In genomic region chr7:1289681-1290261, GRCh38 we compare ENCODE assay signal across 10 cellular contexts. TPM values are rescaled to one million over a fixed set of nuclear protein-coding genes. Genes with fewer than 3 reads are reported as not detected.
DNase-seq lines count a peak whose midpoint lies in the region; ATAC-seq and TF ChIP-seq lines count a peak whose summit lies in the region.
"Had no signal": no experiment of that assay in that cellular context is flagged by ENCODE, and none has a peak within 500 bp of the region (broad histone marks: within the 10 kb centered on the region; RNA-seq: fewer than 3 reads in every experiment).

No MANE protein-coding gene starts in this region.

- H2BK15ac ChIP-seq in H9 (ENCODE audit: low read depth, low read length) = no peak overlapping the region

- H3K4me1 Mint-ChIP-seq in H9 (peaks cover 2 to 3% of the 10 kb centered on the region in 2 experiments; a peak in 1 of 4 replicates), activated B cell treated with CpG ODN at 0.5 μM for 24 hours (peaks cover 10% of the 10 kb centered on the region)

- no peak overlapping the region for H3K18ac ChIP-seq in H9 (ENCODE audit: insufficient read length, low read depth, low read length)

- no peaks in the 10 kb centered on the region; a peak in 1 of 7 replicates for H3K36me3 Mint-ChIP-seq in H9 (ENCODE audit: insufficient read depth in 1 of 3, low read depth in 3 of 3)
- no peaks in the 10 kb centered on the region for H3K36me3 Mint-ChIP-seq in activated B cell treated with CpG ODN at 0.5 μM for 24 hours (ENCODE audit: low read depth)

- H3K4me3 ChIP-seq in heart right ventricle = peak overlapping the region in 9 of 10 donors; percentile 21 to 53 (median 40)
- H3K4me3 ChIP-seq in sigmoid colon = peak overlapping the region; percentile 25 to 48 (median 40)
- peak overlapping the region in 1 of 4 donors; percentile 37 for H3K4me3 ChIP-seq in adrenal gland
- H3K4me3 ChIP-seq in body of pancreas = no peak overlapping the region

- H3K27me3 Mint-ChIP-seq in H9 (ENCODE audit: low read depth) (peaks cover 38% of the 10 kb centered on the region), activated B cell treated with CpG ODN at 0.5 μM for 24 hours (peaks cover 22% of the 10 kb centered on the region)

- no CpG with 5 or more reads among the region's 39 CpGs for WGBS in H9 (ENCODE audit: extremely low coverage, insufficient read length, low lambda C conversion rate)
- WGBS in heart right ventricle, 2 donors = 5 to 6% methylated on average over 39 of the region's 39 CpGs
- WGBS in sigmoid colon, 2 donors = 12 to 15% methylated on average over 39 of the region's 39 CpGs
- WGBS in adrenal gland, 4 donors = 14 to 23% (median 16%) methylated on average over 31 to 39 of the region's 39 CpGs
- WGBS in body of pancreas, 2 donors = 6% methylated on average over 31 to 39 of the region's 39 CpGs

- no peak overlapping the region for H3K14ac ChIP-seq in H9 (ENCODE audit: insufficient read depth, low read length)

- DNase-seq in H9 (no peak), activated B cell treated with CpG ODN at 0.5 μM for 24 hours (no peak), heart right ventricle (no peak), sigmoid colon (no peak), HPDE6-E6E7 (ENCODE audit: extremely low spot score) (no peak), adrenal gland (no peak), left lobe of liver (ENCODE audit: low spot score) (no peak), body of pancreas (no peak)

- no peak overlapping the region for H2BK12ac ChIP-seq in H9 (ENCODE audit: insufficient read length, low read depth, low read length)

- TF ChIP-seq CTCF in H9 (conservative IDR thresholded peaks at IDR 0.05) (no peak), activated B cell treated with CpG ODN at 0.5 μM for 24 hours (IDR thresholded peaks at IDR 0.05) (no peak), heart right ventricle (IDR thresholded peaks at IDR 0.05) (no peak), sigmoid colon (IDR thresholded peaks at IDR 0.05) (no peak), adrenal gland (IDR thresholded peaks at IDR 0.05) (no peak), body of pancreas (IDR thresholded peaks at IDR 0.05) (no peak)

- H4K5ac ChIP-seq in H9 (ENCODE audit: insufficient read length, low read depth, low read length) = no peak overlapping the region

- H2BK20ac ChIP-seq in H9 (ENCODE audit: low read depth, low read length, poor library complexity, severe bottlenecking) = no peak overlapping the region

- H3K79me1 ChIP-seq in H9 (ENCODE audit: insufficient read depth, low read depth, low read length, poor library complexity, severe bottlenecking) = no peaks in the 10 kb centered on the region

- no peak overlapping the region for H3K23ac ChIP-seq in H9 (ENCODE audit: insufficient read length, low read depth, low read length)

- no peak for TF ChIP-seq EP300 in sigmoid colon (IDR thresholded peaks at IDR 0.05)

- H4K20me1 ChIP-seq in H9 (ENCODE audit: control insufficient read depth, insufficient read depth, insufficient read length) = no peaks in the 10 kb centered on the region

- peak overlapping the region; percentile 84 for H3K4me2 ChIP-seq in H9 (ENCODE audit: insufficient read depth, insufficient read length, low read length)

- H3K4me1 ChIP-seq in H9 (ENCODE audit: insufficient read depth, low read length) = no peaks in the 10 kb centered on the region
- H3K4me1 ChIP-seq in heart right ventricle = peaks cover 0 to 13% (median 10%) of the 10 kb centered on the region in 9 donors
- peaks cover 0 to 22% (median 19%) of the 10 kb centered on the region in 4 donors for H3K4me1 ChIP-seq in sigmoid colon
- no peaks in the 10 kb centered on the region for H3K4me1 ChIP-seq in adrenal gland (replicated peaks in 1 of 2)
- peaks cover 11% of the 10 kb centered on the region for H3K4me1 ChIP-seq in body of pancreas

- H3K27ac ChIP-seq in H9 (ENCODE audit: insufficient read length, low read depth, low read length) (no peak overlapping the region), heart right ventricle (no peak overlapping the region), sigmoid colon (peak overlapping the region in 1 of 4 donors; percentile 4), adrenal gland (no peak overlapping the region), body of pancreas (no peak overlapping the region)

- no peak overlapping the region for H4K8ac ChIP-seq in H9 (replicated peaks; ENCODE audit: insufficient read length, low read depth, low read length)

- H4K91ac ChIP-seq in H9 (ENCODE audit: insufficient read length, low read depth, low read length) = no peak overlapping the region

- H3K27ac Mint-ChIP-seq in H9 (no peak overlapping the region), activated B cell treated with CpG ODN at 0.5 μM for 24 hours (no peak overlapping the region)

- H3T11ph ChIP-seq in H9 (ENCODE audit: low read length) = no peak overlapping the region

- no peak for ATAC-seq in activated B cell treated with CpG ODN at 0.5 μM for 24 hours (ENCODE audit: low read depth)
- ATAC-seq in heart right ventricle = no peak
- ATAC-seq in left lobe of liver = no peak
- no peak for ATAC-seq in body of pancreas

- no peaks in the 10 kb centered on the region for H3K9me3 Mint-ChIP-seq in H9
- no peaks in the 10 kb centered on the region for H3K9me3 Mint-ChIP-seq in activated B cell treated with CpG ODN at 0.5 μM for 24 hours

- H3K79me2 ChIP-seq in H9 (ENCODE audit: insufficient read depth, low read length) = no peaks in the 10 kb centered on the region

- H2BK5ac ChIP-seq in H9 (ENCODE audit: insufficient read length, low read length) = no peak overlapping the region

- intact Hi-C loops in activated B cell treated with CpG ODN at 0.5 μM for 24 hours (cut with micrococcal nuclease) (no loop called here), heart right ventricle (cut with DNase I) (no loop called here), sigmoid colon (cut with DNase I) (no loop called here), adrenal gland (cut with DNase I) (no loop called here), body of pancreas (cut with DNase I) (no loop called here)

- TF ChIP-seq POLR2A in sigmoid colon (IDR thresholded peaks at IDR 0.05) (no peak), adrenal gland (IDR thresholded peaks at IDR 0.05) (no peak), body of pancreas (IDR thresholded peaks at IDR 0.05) (no peak)

- H3K9me3 ChIP-seq in H9 (ENCODE audit: control insufficient read depth, low read depth, low read length) = no peaks in the 10 kb centered on the region
- H3K9me3 ChIP-seq in heart right ventricle = no peaks in the 10 kb centered on the region
- H3K9me3 ChIP-seq in sigmoid colon = no peaks in the 10 kb centered on the region
- no peaks in the 10 kb centered on the region for H3K9me3 ChIP-seq in adrenal gland (replicated peaks in 1 of 3)
- no peaks in the 10 kb centered on the region for H3K9me3 ChIP-seq in body of pancreas

- no peaks in the 10 kb centered on the region for H3K23me2 ChIP-seq in H9 (ENCODE audit: insufficient read length, low read depth, low read length, poor library complexity, severe bottlenecking)

- H3K27me3 ChIP-seq in H9 (ENCODE audit: insufficient read depth, low read length) (no peaks in the 10 kb centered on the region; the same call in 1 of the 2 replicates), heart right ventricle (peaks cover 0 to 94% (median 68%) of the 10 kb centered on the region in 7 donors), sigmoid colon (peaks cover 6 to 76% (median 46%) of the 10 kb centered on the region in 3 donors), adrenal gland (peaks cover 41% of the 10 kb centered on the region), body of pancreas (peaks cover 0 to 7% of the 10 kb centered on the region in 2 donors)

- H3K56ac ChIP-seq in H9 (ENCODE audit: insufficient read length, low read depth, low read length) = no peak overlapping the region

- no peaks in the 10 kb centered on the region for H3K36me3 ChIP-seq in heart right ventricle
- H3K36me3 ChIP-seq in sigmoid colon = no peaks in the 10 kb centered on the region
- no peaks in the 10 kb centered on the region for H3K36me3 ChIP-seq in adrenal gland (replicated peaks in 1 of 2)
- no peaks in the 10 kb centered on the region for H3K36me3 ChIP-seq in body of pancreas (replicated peaks in 1 of 2; ENCODE audit: insufficient read depth in 1 of 2, low read depth in 2 of 2)

- H2AFZ ChIP-seq in H9 (ENCODE audit: low read length) = no peak overlapping the region

- H3K9ac ChIP-seq in H9 (ENCODE audit: extremely low read depth, insufficient read length, low read length) = no peak overlapping the region

- H3K4ac ChIP-seq in H9 (ENCODE audit: low read depth, low read length) = no peak overlapping the region

- H3K4me3 Mint-ChIP-seq in H9 = peak overlapping the region; percentile 60 to 81
- peak overlapping the region; percentile 71 for H3K4me3 Mint-ChIP-seq in activated B cell treated with CpG ODN at 0.5 μM for 24 hours

- no peak overlapping the region for H2BK120ac ChIP-seq in H9 (ENCODE audit: low read depth, low read length, poor library complexity, severe bottlenecking)

- POLR2A ChIA-PET in activated B cell treated with CpG ODN at 0.5 μM for 24 hours (lab: Charles Lee) = interaction anchor here (0.5 kb wide), 1 partner anchor 1017 kb away, joined by 12 read pairs; no protein-coding TSS in a partner anchor

- CTCF ChIA-PET in activated B cell treated with CpG ODN at 0.5 μM for 24 hours (lab: Charles Lee) = no interaction called here

- H2AK5ac ChIP-seq in H9 (ENCODE audit: insufficient read length, low read length) = no peak overlapping the region

RNA-seq across cellular contexts. Expression of gene UNCX, which starts 57.1 kb away (rescaled TPM):
- total RNA-seq in H9 (2021) (not detected in 2 replicates), activated B cell treated with CpG ODN at 0.5 μM for 24 hours (not detected in 2 replicates), heart right ventricle (not detected), sigmoid colon (not detected), adrenal gland (not detected), left lobe of liver (not detected), body of pancreas (not detected)
- polyA plus RNA-seq in heart right ventricle (not detected), sigmoid colon (not detected), adrenal gland (not detected)
- total RNA-seq: M059J, osteocyte had no signal

Comparison
In these comparisons a context has a peak if more than half of its experiments do, and no peak if none do; other contexts are left out.
1. H3K4me3 ChIP-seq: peak in heart right ventricle (9 of 10) and sigmoid colon (4 of 4); none in body of pancreas (0 of 2).